30 cellular contexts compared by ENCODE assay signal in the genomic region with DNA sequence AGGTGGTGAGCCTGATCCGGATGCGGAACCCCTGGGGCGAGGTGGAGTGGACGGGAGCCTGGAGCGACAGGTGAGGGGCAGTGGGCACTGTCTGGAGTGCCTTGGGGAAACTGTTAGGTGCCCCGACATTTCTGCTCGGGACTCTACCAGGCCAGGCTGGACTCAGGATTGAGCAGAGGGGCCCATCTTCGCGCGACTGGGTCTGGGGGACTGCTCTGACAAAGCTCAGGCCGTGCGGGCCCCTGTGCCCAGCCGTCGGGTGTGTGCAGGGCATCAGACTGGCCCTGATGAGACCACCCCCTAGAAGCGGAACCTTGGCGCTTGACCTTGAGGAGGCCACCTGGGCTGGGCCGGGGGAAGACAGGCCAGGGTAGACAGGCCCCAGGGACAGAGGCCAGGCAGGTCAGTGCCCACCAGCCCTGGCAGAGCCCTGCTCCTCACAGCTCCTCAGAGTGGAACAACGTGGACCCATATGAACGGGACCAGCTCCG. TPM values are rescaled to one million over a fixed set of nuclear protein-coding genes. Genes with fewer than 3 reads are reported as not detected.
"Had no signal": no experiment of that assay in that cellular context is flagged by ENCODE, and none has a peak within 500 bp of the region (broad histone marks: within the 10 kb centered on the region; RNA-seq: fewer than 3 reads in every experiment).

No MANE protein-coding gene starts in this region.

- H3K27ac ChIP-seq: breast epithelium, parathyroid adenoma, right atrium auricular region, transverse colon, WERI-Rb-1 had no signal

- H3K4me3 ChIP-seq: breast epithelium, right atrium auricular region, transverse colon had no signal

- DNase-seq: activated CD4-positive, alpha-beta T cell treated with anti-CD3 and anti-CD28 coated beads for 48 hours; activated CD4-positive, alpha-beta T cell treated with anti-CD3 and anti-CD28 coated beads, Interleukin-2, amount 50 U/mL, for 48 hours; activated T-cell treated with anti-CD3 and anti-CD28 coated beads, Interleukin-2, amount 50 U/mL, for 48 hours; central memory CD4-positive, alpha-beta T cell; foreskin fibroblast; islet precursor cell; left cardiac atrium; naive thymus-derived CD8-positive, alpha-beta T cell; occipital lobe; stimulated activated CD4-positive, alpha-beta T cell treated with anti-CD3 and anti-CD28 coated beads, Interleukin-12 subunit alpha, Interleukin-12 subunit beta, amount 100 ng/mL, for 4 hours; stimulated activated CD4-positive, alpha-beta T cell treated with anti-CD3 and anti-CD28 coated beads, Interleukin-4, amount 100 ng/mL, for 24 hours; stimulated activated naive B cell treated with anti-CD40 and anti-IgM and Interleukin-4, amounts not matched to agents 10 μg/mL and 1 μg/mL and 100 μg/mL, for 72 hours; T-helper 17 cell; T1000; transverse colon; WERI-Rb-1 had no signal

- FAIRE-seq: urothelium cell line had no signal

- H3K27ac Mint-ChIP-seq: activated naive CD4-positive, alpha-beta T cell treated with anti-CD3 and anti-CD28 coated beads, Interleukin-2, amount 50 U/mL, for 72 hours; activated T-helper 2 cell treated with anti-CD3 and anti-CD28 coated beads, Interferon-gamma antibody, Interleukin-2, Interleukin-4, amounts not matched to agents 10 μg/mL and 5 μg/mL and 100 μg/mL, durations not matched to agents 14 hours and 24 hours and 36 hours; stimulated activated naive B cell treated with anti-CD40 and anti-IgM and Interleukin-4, amounts not matched to agents 10 μg/mL and 1 μg/mL and 100 μg/mL, for 72 hours had no signal

- H2AFZ ChIP-seq: parathyroid adenoma had no signal

- H3K9me3 ChIP-seq: breast epithelium, right atrium auricular region, transverse colon had no signal

- H3K4me3 Mint-ChIP-seq: naive thymus-derived CD8-positive, alpha-beta T cell; neural crest cell; stimulated activated naive B cell treated with anti-CD40 and anti-IgM and Interleukin-4, amounts not matched to agents 10 μg/mL and 1 μg/mL and 100 μg/mL, for 72 hours; T-helper 17 cell had no signal

- ATAC-seq: activated CD4-positive, CD25-positive, alpha-beta regulatory T cell treated with anti-CD3 and anti-CD28 coated beads, Interleukin-2, amount 50 U/mL, for 24 hours; activated naive CD4-positive, alpha-beta T cell treated with anti-CD3 and anti-CD28 coated beads, Interleukin-2, amount 50 U/mL, for 72 hours; esophagus mucosa; left cardiac atrium; naive thymus-derived CD8-positive, alpha-beta T cell; stimulated activated naive B cell treated with anti-CD40 and anti-IgM and Interleukin-4, amounts not matched to agents 10 μg/mL and 1 μg/mL and 100 μg/mL, for 72 hours; T-helper 17 cell had no signal

- H3K9me3 Mint-ChIP-seq: activated naive CD4-positive, alpha-beta T cell treated with anti-CD3 and anti-CD28 coated beads, Interleukin-2, amount 50 U/mL, for 72 hours; activated T-helper 2 cell treated with anti-CD3 and anti-CD28 coated beads, Interferon-gamma antibody, Interleukin-2, Interleukin-4, amounts not matched to agents 10 μg/mL and 5 μg/mL and 100 μg/mL, durations not matched to agents 14 hours and 24 hours and 36 hours; naive thymus-derived CD8-positive, alpha-beta T cell; neural crest cell; stimulated activated naive B cell treated with anti-CD40 and anti-IgM and Interleukin-4, amounts not matched to agents 10 μg/mL and 1 μg/mL and 100 μg/mL, for 72 hours had no signal

- H3K9ac ChIP-seq: parathyroid adenoma had no signal

- H3K27me3 ChIP-seq: breast epithelium, right atrium auricular region, transverse colon had no signal

- H3K27me3 Mint-ChIP-seq: naive thymus-derived CD8-positive, alpha-beta T cell; stimulated activated naive B cell treated with anti-CD40 and anti-IgM and Interleukin-4, amounts not matched to agents 10 μg/mL and 1 μg/mL and 100 μg/mL, for 72 hours; T-helper 17 cell had no signal

- H3K36me3 Mint-ChIP-seq: activated naive CD4-positive, alpha-beta T cell treated with anti-CD3 and anti-CD28 coated beads, Interleukin-2, amount 50 U/mL, for 72 hours had no signal

RNA-seq across cellular contexts. Expression of gene SPDYC, which starts 18.0 kb away (rescaled TPM):
- total RNA-seq: activated CD8-positive, alpha-beta memory T cell treated with anti-CD3 and anti-CD28 coated beads for 36 hours; activated naive CD4-positive, alpha-beta T cell treated with anti-CD3 and anti-CD28 coated beads, Interleukin-2, amount 50 U/mL, for 72 hours; activated T-helper 2 cell treated with anti-CD3 and anti-CD28 coated beads, Interferon-gamma antibody, Interleukin-2, Interleukin-4, amounts not matched to agents 10 μg/mL and 5 μg/mL and 100 μg/mL, durations not matched to agents 14 hours and 24 hours and 36 hours; breast epithelium; esophagus mucosa; left cardiac atrium; lower leg skin; naive thymus-derived CD8-positive, alpha-beta T cell; neural crest cell; occipital lobe; pulmonary artery endothelial cell; right atrium auricular region; skeletal muscle tissue; temporal lobe; transverse colon had no signal
- polyA plus RNA-seq: naive thymus-derived CD8-positive, alpha-beta T cell had no signal
